In genomic region chrX:41333994-41334865, GRCh38 we compare ENCODE assay signal across 1 cellular context.
TF ChIP-seq lines count a peak whose summit lies in the region.

DDX3X (plus strand) TSS chrX:41334162; CDS start chrX:41334253, 91 bp downstream.

TF ChIP-seq in HepG2, 621 proteins besides CTCF, POLR2A, EP300 and RAD21 (continued from another document and continues in another):
- TF ChIP-seq NFIB (CRISPR knock-in tag; IDR thresholded peaks at IDR 0.05; ENCODE audit: borderline replicate concordance) (no peak), HNRNPH1 (optimal IDR thresholded peaks at IDR 0.05; ENCODE audit: low read depth, low read length) (no peak), IRF2 (CRISPR knock-in tag; IDR thresholded peaks at IDR 0.05) (0 out of 2 replicates have a peak, but pooled peaks have one; percentile 20), ZNF607 (CRISPR knock-in tag; IDR thresholded peaks at IDR 0.05; ENCODE audit: borderline replicate concordance) (peak; percentile 28; the same call in 1 of the 2 replicates), NFYC (CRISPR knock-in tag; IDR thresholded peaks at IDR 0.05) (no peak), XBP1 (CRISPR knock-in tag; IDR thresholded peaks at IDR 0.05) (no peak), KLF12 (CRISPR knock-in tag; IDR thresholded peaks at IDR 0.05; ENCODE audit: borderline replicate concordance) (no peak), NFATC3 (CRISPR knock-in tag; IDR thresholded peaks at IDR 0.05) (no peak), ZNF780A (CRISPR knock-in tag; IDR thresholded peaks at IDR 0.05) (no peak), BRCA1 (CRISPR knock-in tag; IDR thresholded peaks at IDR 0.05) (no peak), HDAC1 (CRISPR knock-in tag; IDR thresholded peaks at IDR 0.05) (no peak; the same call in 1 of the 2 replicates), FOSL2 (CRISPR knock-in tag; IDR thresholded peaks at IDR 0.05) (0 out of 2 replicates have a peak, but pooled peaks have one; percentile 29), SYNCRIP (IDR thresholded peaks at IDR 0.05; ENCODE audit: insufficient read depth, low read depth, low read length) (no peak), ZMYM3 (CRISPR knock-in tag; IDR thresholded peaks at IDR 0.05) (no peak), ZNF75D (CRISPR knock-in tag; IDR thresholded peaks at IDR 0.05; ENCODE audit: borderline replicate concordance) (no peak), PLRG1 (conservative IDR thresholded peaks at IDR 0.05) (no peak), NRL (CRISPR knock-in tag; IDR thresholded peaks at IDR 0.05; ENCODE audit: borderline replicate concordance) (no peak), ZNF224 (CRISPR knock-in tag; IDR thresholded peaks at IDR 0.05) (no peak), ELF4 (CRISPR knock-in tag; IDR thresholded peaks at IDR 0.05; ENCODE audit: borderline replicate concordance) (no peak), SMAD3 (CRISPR knock-in tag; IDR thresholded peaks at IDR 0.05) (no peak), PRDM10 (CRISPR knock-in tag; IDR thresholded peaks at IDR 0.05; ENCODE audit: low read depth) (no peak), RFX3 (CRISPR knock-in tag; IDR thresholded peaks at IDR 0.05) (no peak), SIN3A (IDR thresholded peaks at IDR 0.05; ENCODE audit: borderline replicate concordance, low read depth, low read length) (peak; percentile 68; the same call in 1 of the 2 replicates), ZNF781 (CRISPR knock-in tag; IDR thresholded peaks at IDR 0.05; ENCODE audit: borderline replicate concordance, not compliant biosample characterization) (no peak), SNAPC4 (CRISPR knock-in tag; IDR thresholded peaks at IDR 0.05) (no peak), ATRX (CRISPR knock-in tag; IDR thresholded peaks at IDR 0.05; ENCODE audit: borderline replicate concordance) (no peak), ZNF17 (CRISPR knock-in tag; IDR thresholded peaks at IDR 0.05) (no peak)
- TF ChIP-seq, protein P1, sequence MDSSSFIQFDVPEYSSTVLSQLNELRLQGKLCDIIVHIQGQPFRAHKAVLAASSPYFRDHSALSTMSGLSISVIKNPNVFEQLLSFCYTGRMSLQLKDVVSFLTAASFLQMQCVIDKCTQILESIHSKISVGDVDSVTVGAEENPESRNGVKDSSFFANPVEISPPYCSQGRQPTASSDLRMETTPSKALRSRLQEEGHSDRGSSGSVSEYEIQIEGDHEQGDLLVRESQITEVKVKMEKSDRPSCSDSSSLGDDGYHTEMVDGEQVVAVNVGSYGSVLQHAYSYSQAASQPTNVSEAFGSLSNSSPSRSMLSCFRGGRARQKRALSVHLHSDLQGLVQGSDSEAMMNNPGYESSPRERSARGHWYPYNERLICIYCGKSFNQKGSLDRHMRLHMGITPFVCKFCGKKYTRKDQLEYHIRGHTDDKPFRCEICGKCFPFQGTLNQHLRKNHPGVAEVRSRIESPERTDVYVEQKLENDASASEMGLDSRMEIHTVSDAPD (CRISPR knock-in tag; IDR thresholded peaks at IDR 0.05) = no peak
- TF ChIP-seq, protein P2, sequence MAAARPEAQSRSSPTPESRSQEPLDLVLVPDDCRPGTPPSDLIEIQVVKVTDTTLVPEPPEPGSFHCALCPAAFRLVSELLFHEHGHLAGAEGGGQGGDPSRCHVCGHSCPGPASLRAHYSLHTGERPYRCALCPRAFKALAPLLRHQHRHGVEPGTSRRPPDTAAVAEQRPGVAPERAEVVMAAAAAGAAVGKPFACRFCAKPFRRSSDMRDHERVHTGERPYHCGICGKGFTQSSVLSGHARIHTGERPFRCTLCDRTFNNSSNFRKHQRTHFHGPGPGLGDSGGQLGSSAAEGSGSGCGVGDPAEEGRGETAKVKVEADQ (CRISPR knock-in tag; IDR thresholded peaks at IDR 0.05; ENCODE audit: borderline replicate concordance) = 0 out of 2 replicates have a peak, but pooled peaks have one; percentile 9
- TF ChIP-seq, protein P3, sequence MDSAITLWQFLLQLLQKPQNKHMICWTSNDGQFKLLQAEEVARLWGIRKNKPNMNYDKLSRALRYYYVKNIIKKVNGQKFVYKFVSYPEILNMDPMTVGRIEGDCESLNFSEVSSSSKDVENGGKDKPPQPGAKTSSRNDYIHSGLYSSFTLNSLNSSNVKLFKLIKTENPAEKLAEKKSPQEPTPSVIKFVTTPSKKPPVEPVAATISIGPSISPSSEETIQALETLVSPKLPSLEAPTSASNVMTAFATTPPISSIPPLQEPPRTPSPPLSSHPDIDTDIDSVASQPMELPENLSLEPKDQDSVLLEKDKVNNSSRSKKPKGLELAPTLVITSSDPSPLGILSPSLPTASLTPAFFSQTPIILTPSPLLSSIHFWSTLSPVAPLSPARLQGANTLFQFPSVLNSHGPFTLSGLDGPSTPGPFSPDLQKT (CRISPR knock-in tag; IDR thresholded peaks at IDR 0.05; ENCODE audit: borderline replicate concordance) = no peak
- TF ChIP-seq, protein P4, sequence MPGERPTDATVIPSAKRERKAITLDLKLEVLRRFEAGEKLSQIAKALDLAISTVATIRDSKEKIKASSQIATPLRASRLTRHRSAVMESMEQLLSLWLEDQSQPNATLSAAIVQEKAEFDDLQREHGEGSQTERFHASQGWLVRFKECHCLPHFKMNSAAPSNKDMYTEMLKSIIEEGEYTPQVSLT (CRISPR knock-in tag; IDR thresholded peaks at IDR 0.05; ENCODE audit: borderline replicate concordance, low read depth) = no peak
- TF ChIP-seq, protein P5, sequence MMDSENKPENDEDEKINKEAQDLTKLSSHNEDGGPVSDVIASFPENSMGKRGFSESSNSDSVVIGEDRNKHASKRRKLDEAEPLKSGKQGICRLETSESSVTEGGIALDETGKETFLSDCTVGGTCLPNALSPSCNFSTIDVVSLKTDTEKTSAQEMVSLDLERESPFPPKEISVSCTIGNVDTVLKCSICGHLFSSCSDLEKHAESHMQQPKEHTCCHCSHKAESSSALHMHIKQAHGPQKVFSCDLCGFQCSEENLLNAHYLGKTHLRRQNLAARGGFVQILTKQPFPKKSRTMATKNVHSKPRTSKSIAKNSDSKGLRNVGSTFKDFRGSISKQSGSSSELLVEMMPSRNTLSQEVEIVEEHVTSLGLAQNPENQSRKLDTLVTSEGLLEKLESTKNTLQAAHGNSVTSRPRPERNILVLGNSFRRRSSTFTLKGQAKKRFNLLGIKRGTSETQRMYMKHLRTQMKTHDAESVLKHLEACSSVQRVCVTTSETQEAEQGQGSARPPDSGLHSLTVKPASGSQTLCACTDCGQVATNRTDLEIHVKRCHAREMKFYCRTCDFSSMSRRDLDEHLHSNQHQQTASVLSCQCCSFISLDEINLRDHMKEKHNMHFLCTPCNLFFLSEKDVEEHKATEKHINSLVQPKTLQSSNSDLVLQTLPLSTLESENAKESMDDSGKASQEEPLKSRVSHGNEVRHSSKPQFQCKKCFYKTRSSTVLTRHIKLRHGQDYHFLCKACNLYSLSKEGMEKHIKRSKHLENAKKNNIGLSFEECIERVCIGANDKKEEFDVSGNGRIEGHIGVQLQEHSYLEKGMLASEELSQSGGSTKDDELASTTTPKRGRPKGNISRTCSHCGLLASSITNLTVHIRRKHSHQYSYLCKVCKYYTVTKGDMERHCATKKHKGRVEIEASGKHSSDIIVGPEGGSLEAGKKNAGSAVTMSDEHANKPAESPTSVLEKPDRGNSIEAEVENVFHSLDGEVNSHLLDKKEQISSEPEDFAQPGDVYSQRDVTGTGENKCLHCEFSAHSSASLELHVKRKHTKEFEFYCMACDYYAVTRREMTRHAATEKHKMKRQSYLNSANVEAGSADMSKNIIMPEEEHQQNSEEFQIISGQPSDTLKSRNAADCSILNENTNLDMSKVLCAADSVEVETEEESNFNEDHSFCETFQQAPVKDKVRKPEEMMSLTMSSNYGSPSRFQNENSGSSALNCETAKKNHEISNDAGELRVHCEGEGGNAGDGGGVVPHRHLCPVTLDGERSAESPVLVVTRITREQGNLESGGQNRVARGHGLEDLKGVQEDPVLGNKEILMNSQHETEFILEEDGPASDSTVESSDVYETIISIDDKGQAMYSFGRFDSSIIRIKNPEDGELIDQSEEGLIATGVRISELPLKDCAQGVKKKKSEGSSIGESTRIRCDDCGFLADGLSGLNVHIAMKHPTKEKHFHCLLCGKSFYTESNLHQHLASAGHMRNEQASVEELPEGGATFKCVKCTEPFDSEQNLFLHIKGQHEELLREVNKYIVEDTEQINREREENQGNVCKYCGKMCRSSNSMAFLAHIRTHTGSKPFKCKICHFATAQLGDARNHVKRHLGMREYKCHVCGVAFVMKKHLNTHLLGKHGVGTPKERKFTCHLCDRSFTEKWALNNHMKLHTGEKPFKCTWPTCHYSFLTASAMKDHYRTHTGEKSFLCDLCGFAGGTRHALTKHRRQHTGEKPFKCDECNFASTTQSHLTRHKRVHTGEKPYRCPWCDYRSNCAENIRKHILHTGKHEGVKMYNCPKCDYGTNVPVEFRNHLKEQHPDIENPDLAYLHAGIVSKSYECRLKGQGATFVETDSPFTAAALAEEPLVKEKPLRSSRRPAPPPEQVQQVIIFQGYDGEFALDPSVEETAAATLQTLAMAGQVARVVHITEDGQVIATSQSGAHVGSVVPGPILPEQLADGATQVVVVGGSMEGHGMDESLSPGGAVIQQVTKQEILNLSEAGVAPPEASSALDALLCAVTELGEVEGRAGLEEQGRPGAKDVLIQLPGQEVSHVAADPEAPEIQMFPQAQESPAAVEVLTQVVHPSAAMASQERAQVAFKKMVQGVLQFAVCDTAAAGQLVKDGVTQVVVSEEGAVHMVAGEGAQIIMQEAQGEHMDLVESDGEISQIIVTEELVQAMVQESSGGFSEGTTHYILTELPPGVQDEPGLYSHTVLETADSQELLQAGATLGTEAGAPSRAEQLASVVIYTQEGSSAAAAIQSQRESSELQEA (CRISPR knock-in tag; IDR thresholded peaks at IDR 0.05; ENCODE audit: not compliant biosample characterization) = no peak
- TF ChIP-seq, protein P6, sequence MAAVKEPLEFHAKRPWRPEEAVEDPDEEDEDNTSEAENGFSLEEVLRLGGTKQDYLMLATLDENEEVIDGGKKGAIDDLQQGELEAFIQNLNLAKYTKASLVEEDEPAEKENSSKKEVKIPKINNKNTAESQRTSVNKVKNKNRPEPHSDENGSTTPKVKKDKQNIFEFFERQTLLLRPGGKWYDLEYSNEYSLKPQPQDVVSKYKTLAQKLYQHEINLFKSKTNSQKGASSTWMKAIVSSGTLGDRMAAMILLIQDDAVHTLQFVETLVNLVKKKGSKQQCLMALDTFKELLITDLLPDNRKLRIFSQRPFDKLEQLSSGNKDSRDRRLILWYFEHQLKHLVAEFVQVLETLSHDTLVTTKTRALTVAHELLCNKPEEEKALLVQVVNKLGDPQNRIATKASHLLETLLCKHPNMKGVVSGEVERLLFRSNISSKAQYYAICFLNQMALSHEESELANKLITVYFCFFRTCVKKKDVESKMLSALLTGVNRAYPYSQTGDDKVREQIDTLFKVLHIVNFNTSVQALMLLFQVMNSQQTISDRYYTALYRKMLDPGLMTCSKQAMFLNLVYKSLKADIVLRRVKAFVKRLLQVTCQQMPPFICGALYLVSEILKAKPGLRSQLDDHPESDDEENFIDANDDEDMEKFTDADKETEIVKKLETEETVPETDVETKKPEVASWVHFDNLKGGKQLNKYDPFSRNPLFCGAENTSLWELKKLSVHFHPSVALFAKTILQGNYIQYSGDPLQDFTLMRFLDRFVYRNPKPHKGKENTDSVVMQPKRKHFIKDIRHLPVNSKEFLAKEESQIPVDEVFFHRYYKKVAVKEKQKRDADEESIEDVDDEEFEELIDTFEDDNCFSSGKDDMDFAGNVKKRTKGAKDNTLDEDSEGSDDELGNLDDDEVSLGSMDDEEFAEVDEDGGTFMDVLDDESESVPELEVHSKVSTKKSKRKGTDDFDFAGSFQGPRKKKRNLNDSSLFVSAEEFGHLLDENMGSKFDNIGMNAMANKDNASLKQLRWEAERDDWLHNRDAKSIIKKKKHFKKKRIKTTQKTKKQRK (IDR thresholded peaks at IDR 0.05; ENCODE audit: low read length) = no peak
